Comparison of ENCODE assay signal across 8 cellular contexts in the genomic region with DNA sequence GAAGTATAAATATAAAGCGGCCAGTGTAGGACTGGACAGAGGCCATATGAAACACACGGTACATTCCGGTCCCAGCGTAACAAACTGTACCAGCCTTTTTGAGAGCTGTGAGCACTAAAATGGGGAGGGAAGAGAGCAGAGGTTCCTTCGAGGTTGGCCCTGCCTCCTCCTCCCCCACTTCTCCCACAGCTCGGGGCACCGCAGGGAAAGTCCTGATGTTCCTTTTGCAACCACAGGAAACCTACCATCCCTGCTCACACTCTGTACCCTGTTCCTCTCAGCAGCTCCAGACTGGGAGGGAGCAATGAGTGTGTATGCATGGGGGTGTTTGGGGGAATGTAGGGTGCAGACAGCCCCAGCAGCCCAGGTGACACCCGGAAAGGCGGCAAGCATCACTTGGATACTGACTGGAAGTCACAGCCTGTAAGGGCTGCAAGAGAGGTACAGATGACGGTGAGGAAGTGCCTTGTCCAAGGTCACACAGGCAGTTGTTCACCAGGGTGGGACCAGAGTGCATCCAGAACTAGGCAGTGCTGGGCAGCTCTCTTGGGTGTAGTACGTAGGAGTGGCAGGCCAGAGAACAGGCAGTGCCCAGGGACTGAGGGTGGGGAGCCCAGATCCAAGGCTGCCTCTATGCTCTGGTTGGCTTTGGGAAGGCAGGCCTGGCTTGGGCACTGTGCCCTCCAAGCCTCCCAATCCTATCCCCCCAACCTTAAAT. TPM values are rescaled to one million over a fixed set of nuclear protein-coding genes. Genes with fewer than 3 reads are reported as not detected.
A peak's percentile ranks its signal among the peaks of the same experiment; 100 is the strongest.
DNase-seq lines count a peak whose midpoint lies in the region; ATAC-seq lines count a peak whose summit lies in the region.

No MANE protein-coding gene starts in this region.

- ATAC-seq in activated CD4-positive, CD25-positive, alpha-beta regulatory T cell treated with anti-CD3 and anti-CD28 coated beads, Interleukin-2, amount 50 U/mL, for 24 hours, result no peak

- peak overlapping the region; percentile 66 for H3K4me3 Mint-ChIP-seq in activated CD4-positive, alpha-beta memory T cell treated with anti-CD3 and anti-CD28 coated beads for 36 hours

- no peaks in the 10 kb centered on the region for H3K9me3 Mint-ChIP-seq in activated CD4-positive, alpha-beta memory T cell treated with anti-CD3 and anti-CD28 coated beads for 36 hours

- peak; percentile 14 for DNase-seq in ELF-1 (ENCODE audit: low read depth, low spot score)
- peak; percentile 48 for DNase-seq in activated CD4-positive, alpha-beta memory T cell treated with anti-CD3 and anti-CD28 coated beads for 36 hours
- DNase-seq in head of caudate nucleus, result peak in 41 of 42 donors; percentile 49 to 93 (median 78)
- DNase-seq in putamen (ENCODE audit: low spot score), result peak; percentile 75
- DNase-seq in cortex of kidney (lab: John Stamatoyannopoulos, UW), result no peak
- no peak for DNase-seq in SW 1271 (lab: John Stamatoyannopoulos, UW)
- no peak for DNase-seq in HuH-7.5 (ENCODE audit: low spot score)

- peak overlapping the region; percentile 87 for H3K27ac Mint-ChIP-seq in activated CD4-positive, alpha-beta memory T cell treated with anti-CD3 and anti-CD28 coated beads for 36 hours

- intact Hi-C loops in activated CD4-positive, alpha-beta memory T cell treated with anti-CD3 and anti-CD28 coated beads for 36 hours (cut with micrococcal nuclease), result loop anchor here (1.0 to 5.0 kb wide), 3 partner anchors 16 to 59 kb away; no protein-coding TSS in a partner anchor
- intact Hi-C loops in head of caudate nucleus (cut with DNase I), result loop anchor here (5.0 kb wide), 1 partner anchor 34 kb away; no protein-coding TSS in a partner anchor

- peaks cover 78% of the 10 kb centered on the region for H3K4me1 Mint-ChIP-seq in activated CD4-positive, alpha-beta memory T cell treated with anti-CD3 and anti-CD28 coated beads for 36 hours (ENCODE audit: low read depth)

- no peaks in the 10 kb centered on the region for H3K36me3 Mint-ChIP-seq in activated CD4-positive, alpha-beta memory T cell treated with anti-CD3 and anti-CD28 coated beads for 36 hours

- POLR2A ChIA-PET in activated CD4-positive, alpha-beta memory T cell treated with anti-CD3 and anti-CD28 coated beads for 36 hours (lab: Charles Lee), result no interaction called here

- CTCF ChIA-PET in activated CD4-positive, alpha-beta memory T cell treated with anti-CD3 and anti-CD28 coated beads for 36 hours (lab: Charles Lee), result interaction anchor here (0.6 to 5.9 kb wide), 4 partner anchors 11 to 66 kb away, joined by 3 to 35 read pairs (median 5); partner anchors contain the start of gene ARMC12

- no peaks in the 10 kb centered on the region for H3K27me3 Mint-ChIP-seq in activated CD4-positive, alpha-beta memory T cell treated with anti-CD3 and anti-CD28 coated beads for 36 hours

RNA-seq across cellular contexts. Expression of gene ARMC12, which starts 11.0 kb away (rescaled TPM):
- total RNA-seq in activated CD4-positive, alpha-beta memory T cell treated with anti-CD3 and anti-CD28 coated beads for 36 hours, result 1 to 10 TPM; 1.5 to 1.6 TPM

RNA-seq across cellular contexts. Expression of gene FKBP5, which starts 37.2 kb away (rescaled TPM):
- total RNA-seq in activated CD4-positive, alpha-beta memory T cell treated with anti-CD3 and anti-CD28 coated beads for 36 hours, result 100 to 1,000 TPM; 111 to 112 TPM

RNA-seq across cellular contexts. Expression of gene CLPSL2, which starts 50.5 kb away (rescaled TPM):
- not detected for total RNA-seq in activated CD4-positive, alpha-beta memory T cell treated with anti-CD3 and anti-CD28 coated beads for 36 hours

RNA-seq across cellular contexts. Expression of gene CLPSL1, which starts 54.9 kb away (rescaled TPM):
- total RNA-seq in activated CD4-positive, alpha-beta memory T cell treated with anti-CD3 and anti-CD28 coated beads for 36 hours, result not detected

Comparison
In these comparisons a context has a peak if more than half of its experiments do, and no peak if none do; other contexts are left out.
1. DNase-seq: peak in ELF-1 (single experiment), activated CD4-positive, alpha-beta memory T cell treated with anti-CD3 and anti-CD28 coated beads for 36 hours (single experiment), head of caudate nucleus (41 of 42) and putamen (single experiment); none in cortex of kidney (single experiment), SW 1271 (0 of 2) and HuH-7.5 (single experiment).